In genomic region chr19:52821206-52821960, GRCh38 we compare ENCODE assay signal across 8 cellular contexts. TPM values are rescaled to one million over a fixed set of nuclear protein-coding genes. Genes with fewer than 3 reads are reported as not detected.
DNase-seq lines count a peak whose midpoint lies in the region; ATAC-seq and TF ChIP-seq lines count a peak whose summit lies in the region.
"Not testable (repeated sequence)": the region's sequence is repeated elsewhere in the genome, so short reads cannot be mapped to it uniquely, and the experiment has no call there.

Gene ZNF28, minus strand, starts transcription at chr19:52821633. Its CDS starts 3,675 bp downstream, at chr19:52817958.

- peaks cover 13 to 23% of the 10 kb centered on the region in 2 donors for H3K4me1 Mint-ChIP-seq in natural killer cell treated with Interleukin-12 subunit alpha and Interleukin-12 subunit beta and Interleukin-15 and Interleukin-18, amount 100 ng/mL, for 72 hours (ENCODE audit: low read depth in 2 of 2)

- peak; percentile 7 for DNase-seq in DMS79 treated with DMSO at 0.1 percent for 48 hours (lab: John Stamatoyannopoulos, UW)
- DNase-seq in KG1 (lab: John Stamatoyannopoulos, UW) = peak; percentile 34
- DNase-seq in SK-N-DZ (ENCODE audit: low spot score) = peak; percentile 52
- DNase-seq in activated gamma-delta T cell treated with Interleukin-2 at 50 U/mL for 16 hours = peak; percentile 54
- peak; percentile 34 to 70 for DNase-seq in foreskin fibroblast
- DNase-seq in natural killer cell treated with Interleukin-12 subunit alpha and Interleukin-12 subunit beta and Interleukin-15 and Interleukin-18, amount 100 ng/mL, for 72 hours (ENCODE audit: low spot score) = peak; percentile 84
- DNase-seq in stimulated activated CD8-positive, alpha-beta memory T cell treated with anti-CD3 and anti-CD28 coated beads, Interleukin-7, amount 100 ng/mL, for 4 hours (ENCODE audit: low read depth in 2 of 2) = peak; percentile 55 to 59

- peaks cover 16% of the 10 kb centered on the region for H3K36me3 Mint-ChIP-seq in natural killer cell treated with Interleukin-12 subunit alpha and Interleukin-12 subunit beta and Interleukin-15 and Interleukin-18, amount 100 ng/mL, for 72 hours

- peak within 1 kb of the TSS; percentile 94 for H3K4me3 Mint-ChIP-seq in natural killer cell treated with Interleukin-12 subunit alpha and Interleukin-12 subunit beta and Interleukin-15 and Interleukin-18, amount 100 ng/mL, for 72 hours

- H3K27ac Mint-ChIP-seq in natural killer cell treated with Interleukin-12 subunit alpha and Interleukin-12 subunit beta and Interleukin-15 and Interleukin-18, amount 100 ng/mL, for 72 hours = peak within 1 kb of the TSS; percentile 64 to 90

- H3K27me3 Mint-ChIP-seq in natural killer cell treated with Interleukin-12 subunit alpha and Interleukin-12 subunit beta and Interleukin-15 and Interleukin-18, amount 100 ng/mL, for 72 hours = not testable (repeated sequence)

- not testable (repeated sequence) for TF ChIP-seq CTCF in foreskin fibroblast (IDR thresholded peaks at IDR 0.05; ENCODE audit: low read depth, low read length)

- peak; percentile 91 for ATAC-seq in GM21786 (IDR thresholded peaks at IDR 0.05; ENCODE audit: unreplicated experiment)
- ATAC-seq in natural killer cell treated with Interleukin-12 subunit alpha and Interleukin-12 subunit beta and Interleukin-15 and Interleukin-18, amount 100 ng/mL, for 72 hours = peak; percentile 100

- H3K9me3 Mint-ChIP-seq in natural killer cell treated with Interleukin-12 subunit alpha and Interleukin-12 subunit beta and Interleukin-15 and Interleukin-18, amount 100 ng/mL, for 72 hours = not testable (repeated sequence)

- H3K4me3 ChIP-seq in foreskin fibroblast (ENCODE audit: low read depth in 1 of 2, low read length in 2 of 2) = peak within 1 kb of the TSS; percentile 70 to 73

RNA-seq across cellular contexts. Expression of gene ZNF28, which starts in this region (rescaled TPM):
- 6.8 and 7.4 TPM in 2 replicates for polyA plus RNA-seq in SK-N-DZ (2014; cell fraction: cytosol; rRNA removed)
- polyA plus RNA-seq in SK-N-DZ (2014; cell fraction: nucleus; rRNA removed) = 3.2 and 3.6 TPM in 2 replicates
- 10 to 100 TPM; 11.3 to 24.7 TPM for total RNA-seq in natural killer cell treated with Interleukin-12 subunit alpha and Interleukin-12 subunit beta and Interleukin-15 and Interleukin-18, amount 100 ng/mL, for 72 hours

Comparison
In these comparisons a context has a peak if more than half of its experiments do, and no peak if none do; other contexts are left out.
1. Peak in every context shown above with its lines: DNase-seq, ATAC-seq and H3K4me3 ChIP-seq.
2. DNase-seq: peak in every context shown above with its lines; median percentile 84 in natural killer cell treated with Interleukin-12 subunit alpha and Interleukin-12 subunit beta and Interleukin-15 and Interleukin-18, amount 100 ng/mL, for 72 hours; 57 in stimulated activated CD8-positive, alpha-beta memory T cell treated with anti-CD3 and anti-CD28 coated beads, Interleukin-7, amount 100 ng/mL, for 4 hours; 54 in activated gamma-delta T cell treated with Interleukin-2 at 50 U/mL for 16 hours; 52 in SK-N-DZ; 52 in foreskin fibroblast; 34 in KG1; 7 in DMS79 treated with DMSO at 0.1 percent for 48 hours.